Comparison of ENCODE assay signal across 26 cellular contexts in genomic region chr4:6236816-6237390, GRCh38. TPM values are rescaled to one million over a fixed set of nuclear protein-coding genes. Genes with fewer than 3 reads are reported as not detected.
DNase-seq lines count a peak whose midpoint lies in the region; ATAC-seq and TF ChIP-seq lines count a peak whose summit lies in the region.
"Had no signal": no experiment of that assay in that cellular context is flagged by ENCODE, and none has a peak within 500 bp of the region (broad histone marks: within the 10 kb centered on the region; RNA-seq: fewer than 3 reads in every experiment).

No MANE protein-coding gene starts in this region.

- H3K4me3 ChIP-seq in sigmoid colon = no peak overlapping the region
- H3K4me3 ChIP-seq: GM23338 had no signal

- peaks cover 0 to 30% (median 6%) of the 10 kb centered on the region in 3 donors for H3K27me3 ChIP-seq in sigmoid colon
- H3K27me3 ChIP-seq: BE2C had no signal

- no peak for TF ChIP-seq CTCF in sigmoid colon (IDR thresholded peaks at IDR 0.05)

- intact Hi-C loops in sigmoid colon (cut with DNase I) = no loop called here

- no peak for TF ChIP-seq EP300 in sigmoid colon (IDR thresholded peaks at IDR 0.05)

- H3K4me1 ChIP-seq in sigmoid colon = peaks cover 0 to 4% (median 0%) of the 10 kb centered on the region in 4 donors

- no peak for TF ChIP-seq POLR2A in sigmoid colon (IDR thresholded peaks at IDR 0.05)

- 71 to 78% methylated on average over 12 of the region's 12 CpGs for WGBS in sigmoid colon, 2 donors

- H3K9me3 ChIP-seq in sigmoid colon = no peaks in the 10 kb centered on the region
- H3K9me3 ChIP-seq: BE2C had no signal

- no peak overlapping the region for H3K27ac ChIP-seq in sigmoid colon
- H3K27ac ChIP-seq: HL-60, RWPE1 had no signal

- DNase-seq in activated CD8-positive, alpha-beta memory T cell treated with anti-CD3 and anti-CD28 coated beads for 24 hours = peak; percentile 15
- DNase-seq in activated CD8-positive, alpha-beta memory T cell treated with anti-CD3 and anti-CD28 coated beads, Interleukin-2, amount 50 U/mL, for 4 hours = no peak
- DNase-seq in D341Med (ENCODE audit: low spot score) (peak; percentile 5), islet precursor cell (peak; percentile 21), sigmoid colon (peak; percentile 38)
- no peak for DNase-seq in activated T-cell treated with anti-CD3 and anti-CD28 coated beads, Interleukin-2, amount 50 U/mL, for 48 hours
- DNase-seq: 8988T, ACHN, BE2C, DMS53, HCEC 1CT, Karpas-422, NCI-H1092 treated with DMSO at 0.1 percent for 48 hours, NCI-H1436, NCI-H187, NCI-H2107, NCI-H446 treated with DMSO at 0.1 percent for 48 hours, NCI-H526, NCI-H82, SHP77 treated with DMSO at 0.1 percent for 48 hours had no signal

- no peaks in the 10 kb centered on the region for H3K36me3 ChIP-seq in sigmoid colon
- H3K36me3 ChIP-seq: BE2C had no signal

- ATAC-seq in HG03565 (IDR thresholded peaks at IDR 0.05; ENCODE audit: unreplicated experiment) (no peak), HG03457 (IDR thresholded peaks at IDR 0.05; ENCODE audit: unreplicated experiment) (no peak)
- ATAC-seq: GM23338 had no signal

RNA-seq across cellular contexts. Expression of gene WFS1, which starts 32.7 kb away (rescaled TPM):
- 10 to 100 TPM; 34.6 to 69.0 (median 47.2) TPM for total RNA-seq in sigmoid colon
- 10 to 100 TPM in 1 of 3 donors, 1 to 10 TPM in 2; 1.4 to 10.1 (median 3.6) TPM for polyA plus RNA-seq in sigmoid colon

RNA-seq across cellular contexts. Expression of gene JAKMIP1, which starts 36.6 kb away (rescaled TPM):
- 1 to 10 TPM in 3 of 4 donors, under 1 TPM in 1; 0.49 to 3.9 (median 1.8) TPM for total RNA-seq in sigmoid colon
- polyA plus RNA-seq in sigmoid colon = 1 to 10 TPM in 1 of 3 donors, not detected in 2; 1.8 TPM
- total RNA-seq: G401 had no signal

Comparison
In these comparisons a context has a peak if more than half of its experiments do, and no peak if none do; other contexts are left out.
1. DNase-seq: peak in activated CD8-positive, alpha-beta memory T cell treated with anti-CD3 and anti-CD28 coated beads for 24 hours (single experiment), D341Med (single experiment), islet precursor cell (single experiment) and sigmoid colon (single experiment); none in activated CD8-positive, alpha-beta memory T cell treated with anti-CD3 and anti-CD28 coated beads, Interleukin-2, amount 50 U/mL, for 4 hours (single experiment) and activated T-cell treated with anti-CD3 and anti-CD28 coated beads, Interleukin-2, amount 50 U/mL, for 48 hours (0 of 2).